In genomic region chr6:88031550-88031949, GRCh38 we compare ENCODE assay signal across 25 cellular contexts. TPM values are rescaled to one million over a fixed set of nuclear protein-coding genes. Genes with fewer than 3 reads are reported as not detected.
"Had no signal": no experiment of that assay in that cellular context is flagged by ENCODE, and none has a peak within 500 bp of the region (broad histone marks: within the 10 kb centered on the region; RNA-seq: fewer than 3 reads in every experiment).

No MANE protein-coding gene starts in this region.

- DNase-seq: activated CD4-positive, alpha-beta T cell treated with anti-CD3 and anti-CD28 coated beads for 4 hours; activated CD4-positive, alpha-beta T cell treated with anti-CD3 and anti-CD28 coated beads, Interleukin-2, amount 50 U/mL, for 48 hours; activated CD4-positive, CD25-positive, alpha-beta regulatory T cell; activated CD8-positive, alpha-beta memory T cell treated with anti-CD3 and anti-CD28 coated beads, Interleukin-2, amount 50 U/mL, for 48 hours; activated naive CD4-positive, alpha-beta T cell treated with Interleukin-2 at 50 U/mL for 16 hours; activated naive CD8-positive, alpha-beta T cell treated with anti-CD3 and anti-CD28 coated beads for 36 hours; activated T-cell treated with anti-CD3 and anti-CD28 coated beads, Interleukin-2, amount 50 U/mL, for 4 hours; cerebellar nuclear complex; foreskin melanocyte; glutamatergic neuron; left ventricle myocardium inferior; midbrain; natural killer cell; retina; stimulated activated CD4-positive, alpha-beta T cell treated with anti-CD3 and anti-CD28 coated beads, Interleukin-2, amount 100 ng/mL, for 48 hours; stimulated activated CD8-positive, alpha-beta memory T cell treated with anti-CD3 and anti-CD28 coated beads, Interleukin-4, amount 100 ng/mL, for 48 hours; stimulated activated naive B cell treated with anti-CD40 and anti-IgM and Interleukin-4, amounts not matched to agents 10 μg/mL and 1 μg/mL and 100 μg/mL, for 72 hours; trophoblast cell; uterus had no signal

- H3K4me3 ChIP-seq: hepatocyte, left ventricle myocardium inferior, uterus had no signal

- H3K27ac ChIP-seq: hepatocyte, left ventricle myocardium inferior, uterus had no signal

- H3K4me1 ChIP-seq: left ventricle myocardium inferior, uterus had no signal

- H3K36me3 ChIP-seq: left ventricle myocardium inferior, uterus had no signal

RNA-seq across cellular contexts. Expression of gene SPACA1, which starts 16.1 kb away (rescaled TPM):
- total RNA-seq: activated CD8-positive, alpha-beta memory T cell treated with anti-CD3 and anti-CD28 coated beads for 36 hours; activated naive CD8-positive, alpha-beta T cell treated with anti-CD3 and anti-CD28 coated beads for 36 hours; activated T-cell treated with anti-CD3 and anti-CD28 coated beads, Interleukin-2, amount 50 U/mL, for 4 hours; hepatocyte; left ventricle myocardium inferior; lung microvascular endothelial cell; natural killer cell; osteocyte; progenitor cell of endocrine pancreas; temporal lobe; uterus had no signal
